In genomic region chr10:34305189-34305588, GRCh38 we compare ENCODE assay signal across 1 cellular context.
TF ChIP-seq lines count a peak whose summit lies in the region.

No MANE protein-coding gene starts in this region.

TF ChIP-seq in SK-N-SH, 30 proteins besides CTCF, POLR2A, EP300 and RAD21 (continued from another document):
- TF ChIP-seq REST (IDR thresholded peaks at IDR 0.05; ENCODE audit: low read depth, low read length), result no peak
- no peak for TF ChIP-seq TCF12 (IDR thresholded peaks at IDR 0.05)
- TF ChIP-seq MXI1 (IDR thresholded peaks at IDR 0.05; ENCODE audit: low read depth, low read length), result no peak
